Comparison of ENCODE assay signal across 15 cellular contexts in genomic region chrX:52452031-52452430, GRCh38. TPM values are rescaled to one million over a fixed set of nuclear protein-coding genes. Genes with fewer than 3 reads are reported as not detected.
"Had no signal": no experiment of that assay in that cellular context is flagged by ENCODE, and none has a peak within 500 bp of the region (broad histone marks: within the 10 kb centered on the region; RNA-seq: fewer than 3 reads in every experiment).

No MANE protein-coding gene starts in this region.

RNA-seq across cellular contexts. Expression of gene XAGE1A, which starts 43.6 kb away (rescaled TPM):
- total RNA-seq: activated B cell treated with CpG ODN at 0.5 μM for 24 hours; activated CD4-positive, alpha-beta memory T cell treated with anti-CD3 and anti-CD28 coated beads for 36 hours; activated CD4-positive, alpha-beta memory T cell treated with anti-CD3 and anti-CD28 coated beads, Interleukin-2, amount 10 ng/mL, durations not matched to agents 7 days and 5 days; activated CD4-positive, alpha-beta T cell treated with anti-CD3 and anti-CD28 coated beads for 36 hours; activated CD4-positive, alpha-beta T cell treated with anti-CD3 and anti-CD28 coated beads, Interleukin-2, amount 10 ng/mL, durations not matched to agents 24 days and 14 days; activated CD4-positive, alpha-beta T cell treated with anti-CD3 and anti-CD28 coated beads, Interleukin-2, amount 10 ng/mL, durations not matched to agents 7 days and 5 days; activated CD8-positive, alpha-beta memory T cell treated with anti-CD3 and anti-CD28 coated beads for 36 hours; activated CD8-positive, alpha-beta memory T cell treated with anti-CD3 and anti-CD28 coated beads, Interleukin-2, amount 10 ng/mL, durations not matched to agents 7 days and 5 days; activated CD8-positive, alpha-beta T cell treated with anti-CD3 and anti-CD28 coated beads for 36 hours; activated CD8-positive, alpha-beta T cell treated with anti-CD3 and anti-CD28 coated beads, Interleukin-2, amount 10 ng/mL, durations not matched to agents 7 days and 5 days; T-cell; T-helper 1 cell treated with Interleukin-12 subunit alpha and Interleukin-12 subunit beta and Interleukin-4 antibody, amounts not matched to agents 30 ng/mL and 1 ng/mL, for 36 hours; T-helper 17 cell; T-helper 2 cell treated with Interferon-gamma antibody and Interleukin-4, amounts not matched to agents 100 ng/mL and 5 ng/mL, for 36 hours; WTC11 had no signal
